9 cellular contexts compared by ENCODE assay signal in genomic region chr3:141410408-141410807, GRCh38. TPM values are rescaled to one million over a fixed set of nuclear protein-coding genes. Genes with fewer than 3 reads are reported as not detected.
DNase-seq lines count a peak whose midpoint lies in the region; FAIRE-seq and TF ChIP-seq lines count a peak whose summit lies in the region.
"Had no signal": no experiment of that assay in that cellular context is flagged by ENCODE, and none has a peak within 500 bp of the region (broad histone marks: within the 10 kb centered on the region; RNA-seq: fewer than 3 reads in every experiment).

No MANE protein-coding gene starts in this region.

- H3K36me3 ChIP-seq in skeletal muscle satellite cell (ENCODE audit: insufficient read depth, low read length) = peaks cover 63% of the 10 kb centered on the region

- TF ChIP-seq POLR2A in H54 (IDR thresholded peaks at IDR 0.05; ENCODE audit: low read depth, low read length) = no peak

- intact Hi-C loops in head of caudate nucleus (cut with DNase I) = loop anchor here (5.0 kb wide), 1 partner anchor 43 kb away; the partner anchor contains the start of gene ZBTB38

- H3K4me3 ChIP-seq in skeletal muscle satellite cell (ENCODE audit: low read length) = no peak overlapping the region

- DNase-seq in H54 (ENCODE audit: insufficient read length, low spot score) (no peak), SW 1271 (lab: John Stamatoyannopoulos, UW) (peak; percentile 33 to 74), head of caudate nucleus (peak in 37 of 42 donors; percentile 19 to 84 (median 53)), NCI-H446 treated with DMSO at 0.1 percent for 48 hours (lab: John Stamatoyannopoulos, UW) (no peak), SKM-1 (lab: John Stamatoyannopoulos, UW; ENCODE audit: unreplicated experiment) (no peak), NCI-H1694 treated with DMSO at 0.1 percent for 48 hours (lab: John Stamatoyannopoulos, UW) (no peak)
- no peak for DNase-seq in effector CD8-positive, alpha-beta T cell (lab: John Stamatoyannopoulos, UW)

- peak overlapping the region; percentile 87 for H3K9ac ChIP-seq in skeletal muscle satellite cell (ENCODE audit: low read depth, low read length)

- H3K9me3 ChIP-seq in skeletal muscle satellite cell (replicated peaks; ENCODE audit: low read length) = no peaks in the 10 kb centered on the region

- peak; percentile 30 for FAIRE-seq in H54 (lab: Jason Lieb, UNC)
- FAIRE-seq: bronchial epithelial cell had no signal

- H3K4me1 ChIP-seq in skeletal muscle satellite cell (ENCODE audit: control insufficient read depth, insufficient read depth, low read length) = peaks cover 87% of the 10 kb centered on the region

- H3K4me2 ChIP-seq in skeletal muscle satellite cell (ENCODE audit: low read length) = no peak overlapping the region

- H3K27me3 ChIP-seq in skeletal muscle satellite cell (ENCODE audit: control insufficient read depth, insufficient read depth, low read length) = no peaks in the 10 kb centered on the region

RNA-seq across cellular contexts. Expression of gene ZBTB38, which starts 42.1 kb away (rescaled TPM):
- total RNA-seq in skeletal muscle satellite cell (2012; rRNA removed) = 73.2 and 78.1 TPM in 2 replicates

Comparison
In these comparisons a context has a peak if more than half of its experiments do, and no peak if none do; other contexts are left out.
1. DNase-seq: peak in SW 1271 (2 of 2) and head of caudate nucleus (37 of 42); none in H54 (single experiment), effector CD8-positive, alpha-beta T cell (single experiment), NCI-H446 treated with DMSO at 0.1 percent for 48 hours (single experiment), SKM-1 (single experiment) and NCI-H1694 treated with DMSO at 0.1 percent for 48 hours (single experiment).